1 cellular context compared by ENCODE assay signal in the genomic region with DNA sequence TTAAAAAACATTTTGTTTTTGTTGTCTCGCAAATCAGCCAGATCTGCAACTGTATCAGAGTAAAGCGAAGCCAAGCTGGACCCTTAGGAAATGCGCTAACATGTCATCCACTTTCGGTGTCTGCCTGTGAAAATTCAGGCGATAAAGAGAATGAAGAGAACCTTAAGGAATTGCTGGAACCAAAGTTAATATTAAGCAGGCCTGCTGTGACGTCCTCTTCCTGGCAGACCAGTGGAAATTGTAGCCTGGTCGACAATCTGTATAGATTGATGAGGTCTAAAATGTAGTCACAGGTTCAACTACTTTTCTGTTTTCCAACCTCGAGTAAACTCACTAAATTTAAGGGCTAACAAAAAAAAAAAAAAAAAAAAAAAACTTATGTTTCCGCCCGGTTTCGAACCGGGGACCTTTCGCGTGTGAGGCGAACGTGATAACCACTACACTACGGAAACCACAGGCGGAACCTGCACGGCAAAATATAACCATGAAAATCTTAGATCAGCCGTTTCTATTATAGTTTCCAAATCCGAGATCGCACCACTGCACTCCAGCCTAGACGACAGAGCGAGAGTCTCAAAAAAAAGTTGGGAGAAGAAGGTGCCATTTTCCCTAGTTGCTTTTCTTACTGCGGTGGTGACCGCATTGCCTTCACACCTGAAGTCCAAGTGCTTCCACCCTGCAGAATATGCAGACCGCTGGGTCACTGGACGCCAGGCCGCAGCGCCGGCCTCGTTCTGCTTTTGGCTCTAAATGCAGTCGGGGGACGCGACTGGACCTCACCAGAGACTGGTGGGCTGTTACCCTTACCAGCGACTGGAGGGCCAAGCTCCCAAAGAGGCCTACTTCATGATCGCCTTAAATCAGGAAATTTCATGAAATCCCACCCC.
TF ChIP-seq lines count a peak whose summit lies in the region.

No MANE protein-coding gene starts in this region.

TF ChIP-seq in HepG2, 621 proteins besides CTCF, POLR2A, EP300 and RAD21 (continued from another document):
- TF ChIP-seq, protein P1, sequence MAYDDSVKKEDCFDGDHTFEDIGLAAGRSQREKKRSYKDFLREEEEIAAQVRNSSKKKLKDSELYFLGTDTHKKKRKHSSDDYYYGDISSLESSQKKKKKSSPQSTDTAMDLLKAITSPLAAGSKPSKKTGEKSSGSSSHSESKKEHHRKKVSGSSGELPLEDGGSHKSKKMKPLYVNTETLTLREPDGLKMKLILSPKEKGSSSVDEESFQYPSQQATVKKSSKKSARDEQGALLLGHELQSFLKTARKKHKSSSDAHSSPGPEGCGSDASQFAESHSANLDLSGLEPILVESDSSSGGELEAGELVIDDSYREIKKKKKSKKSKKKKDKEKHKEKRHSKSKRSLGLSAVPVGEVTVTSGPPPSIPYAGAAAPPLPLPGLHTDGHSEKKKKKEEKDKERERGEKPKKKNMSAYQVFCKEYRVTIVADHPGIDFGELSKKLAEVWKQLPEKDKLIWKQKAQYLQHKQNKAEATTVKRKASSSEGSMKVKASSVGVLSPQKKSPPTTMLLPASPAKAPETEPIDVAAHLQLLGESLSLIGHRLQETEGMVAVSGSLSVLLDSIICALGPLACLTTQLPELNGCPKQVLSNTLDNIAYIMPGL (CRISPR knock-in tag; IDR thresholded peaks at IDR 0.05; ENCODE audit: borderline replicate concordance in 1 of 2, low read depth in 1 of 2) = peak; percentile 81 to 94
- TF ChIP-seq, protein P2, sequence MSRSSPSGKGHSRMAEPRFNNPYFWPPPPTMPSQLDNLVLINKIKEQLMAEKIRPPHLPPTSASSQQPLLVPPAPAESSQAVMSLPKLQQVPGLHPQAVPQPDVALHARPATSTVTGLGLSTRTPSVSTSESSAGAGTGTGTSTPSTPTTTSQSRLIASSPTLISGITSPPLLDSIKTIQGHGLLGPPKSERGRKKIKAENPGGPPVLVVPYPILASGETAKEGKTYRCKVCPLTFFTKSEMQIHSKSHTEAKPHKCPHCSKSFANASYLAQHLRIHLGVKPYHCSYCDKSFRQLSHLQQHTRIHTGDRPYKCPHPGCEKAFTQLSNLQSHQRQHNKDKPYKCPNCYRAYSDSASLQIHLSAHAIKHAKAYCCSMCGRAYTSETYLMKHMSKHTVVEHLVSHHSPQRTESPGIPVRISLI (CRISPR knock-in tag; IDR thresholded peaks at IDR 0.05; ENCODE audit: borderline replicate concordance) = peak; percentile 88
- TF ChIP-seq PRPF4 (IDR thresholded peaks at IDR 0.05; ENCODE audit: low read depth, low read length, poor library complexity, severe bottlenecking) = peak; percentile 53
- peak; percentile 64; the same call in 1 of the 2 replicates for TF ChIP-seq MAF1 (CRISPR knock-in tag; IDR thresholded peaks at IDR 0.05; ENCODE audit: borderline replicate concordance)
